Comparison of ENCODE assay signal across 18 cellular contexts in the genomic region with DNA sequence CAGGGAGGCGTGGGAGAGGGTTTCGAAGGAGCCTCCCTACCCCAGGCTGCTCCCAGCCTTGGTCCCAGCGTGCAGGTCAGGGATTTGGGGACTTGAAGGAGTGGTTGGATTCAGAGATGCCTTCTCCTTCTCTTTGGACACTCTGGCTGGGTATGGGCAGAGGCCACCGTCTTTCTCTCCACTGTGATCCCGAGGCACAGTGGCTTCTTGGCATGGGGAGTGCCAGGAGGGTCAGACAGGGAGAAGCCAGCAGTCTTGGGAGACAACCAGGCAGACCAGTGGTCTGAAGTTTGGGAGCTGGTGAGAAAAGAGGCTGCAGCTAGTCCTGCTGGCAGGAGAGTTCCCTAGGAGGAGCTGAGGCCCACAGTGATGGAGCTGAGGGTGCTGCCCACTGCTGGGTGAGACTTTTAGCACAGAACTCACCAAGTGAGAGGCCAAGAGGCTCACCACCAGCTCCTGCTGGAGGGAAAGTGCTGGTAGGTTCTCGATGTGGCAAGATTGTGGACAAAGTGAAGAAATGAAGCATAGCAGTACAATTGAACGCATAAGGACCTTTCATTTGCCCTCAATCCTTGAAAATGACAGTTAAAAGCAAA. TPM values are rescaled to one million over a fixed set of nuclear protein-coding genes. Genes with fewer than 3 reads are reported as not detected.
DNase-seq lines count a peak whose midpoint lies in the region; ATAC-seq, FAIRE-seq and TF ChIP-seq lines count a peak whose summit lies in the region.
"Had no signal": no experiment of that assay in that cellular context is flagged by ENCODE, and none has a peak within 500 bp of the region (broad histone marks: within the 10 kb centered on the region; RNA-seq: fewer than 3 reads in every experiment).

No MANE protein-coding gene starts in this region.

- no peak overlapping the region for H2AFZ ChIP-seq in GM23248

- no peak for FAIRE-seq in A549 (lab: Jason Lieb, UNC)
- FAIRE-seq: pancreas had no signal

- peaks cover 18% of the 10 kb centered on the region for H3K27me3 Mint-ChIP-seq in activated naive CD4-positive, alpha-beta T cell treated with anti-CD3 and anti-CD28 coated beads for 36 hours (ENCODE audit: low read depth)

- H3K9me3 Mint-ChIP-seq in activated naive CD4-positive, alpha-beta T cell treated with anti-CD3 and anti-CD28 coated beads for 36 hours = no peaks in the 10 kb centered on the region
- H3K9me3 Mint-ChIP-seq: activated naive CD4-positive, alpha-beta T cell treated with anti-CD3 and anti-CD28 coated beads, Interleukin-2, amount 50 U/mL, for 72 hours; central memory CD8-positive, alpha-beta T cell had no signal

- H3K9me3 ChIP-seq in A549 (no peaks in the 10 kb centered on the region), GM23248 (ENCODE audit: low read depth) (no peaks in the 10 kb centered on the region)
- H3K9me3 ChIP-seq: BLaER1, pancreas, SJCRH30, upper lobe of left lung had no signal

- no peak for TF ChIP-seq RAD21 in A549 (conservative IDR thresholded peaks at IDR 0.05 in 1 of 2, IDR thresholded peaks at IDR 0.05 in 1 of 2)

- TF ChIP-seq CTCF in A549 (IDR thresholded peaks at IDR 0.05) = no peak

- no peak overlapping the region for H3K4me2 ChIP-seq in A549
- no peak overlapping the region for H3K4me2 ChIP-seq in GM23248 (ENCODE audit: unreplicated experiment)
- H3K4me2 ChIP-seq: BLaER1 had no signal

- in situ Hi-C loops in GM23248 (cut with MboI) = no loop called here

- no peaks in the 10 kb centered on the region for H3K36me3 Mint-ChIP-seq in activated naive CD4-positive, alpha-beta T cell treated with anti-CD3 and anti-CD28 coated beads for 36 hours (ENCODE audit: low read depth)
- H3K36me3 Mint-ChIP-seq: activated CD8-positive, alpha-beta memory T cell treated with anti-CD3 and anti-CD28 coated beads, Interleukin-2, amount 10 ng/mL, durations not matched to agents 7 days and 5 days; activated naive CD4-positive, alpha-beta T cell treated with anti-CD3 and anti-CD28 coated beads, Interleukin-2, amount 50 U/mL, for 72 hours had no signal

- no peaks in the 10 kb centered on the region for H3K9me2 ChIP-seq in GM23248 (ENCODE audit: insufficient read depth)

- no peak overlapping the region for H3K4me3 Mint-ChIP-seq in activated naive CD4-positive, alpha-beta T cell treated with anti-CD3 and anti-CD28 coated beads for 36 hours
- H3K4me3 Mint-ChIP-seq: activated CD8-positive, alpha-beta memory T cell treated with anti-CD3 and anti-CD28 coated beads, Interleukin-2, amount 10 ng/mL, durations not matched to agents 7 days and 5 days; central memory CD8-positive, alpha-beta T cell had no signal

- peak; percentile 52 to 71; a peak in 4 of 6 replicates for ATAC-seq in A549
- ATAC-seq: activated CD8-positive, alpha-beta memory T cell treated with anti-CD3 and anti-CD28 coated beads, Interleukin-2, amount 10 ng/mL, durations not matched to agents 7 days and 5 days; activated naive CD4-positive, alpha-beta T cell treated with anti-CD3 and anti-CD28 coated beads, Interleukin-2, amount 50 U/mL, for 72 hours had no signal

- H3K4me1 ChIP-seq in A549 (no peaks in the 10 kb centered on the region), GM23248 (ENCODE audit: insufficient read depth) (0 out of 2 replicates have a peak, but pooled peaks cover 2% of the 10 kb centered on the region)
- H3K4me1 ChIP-seq: pancreas, SJCRH30, upper lobe of left lung had no signal

- no peaks in the 10 kb centered on the region for H3K27me3 ChIP-seq in GM23248 (replicated peaks; ENCODE audit: insufficient read depth)
- H3K27me3 ChIP-seq: pancreas, SJCRH30, upper lobe of left lung had no signal

- TF ChIP-seq POLR2A in A549 (IDR thresholded peaks at IDR 0.05; ENCODE audit: low read length) = no peak

- TF ChIP-seq EP300 in A549 (IDR thresholded peaks at IDR 0.05) = no peak

- H3K4me3 ChIP-seq in A549 (no peak overlapping the region), GM23248 (no peak overlapping the region)
- H3K4me3 ChIP-seq: BLaER1, pancreas, SJCRH30, upper lobe of left lung had no signal

- peaks cover 60% of the 10 kb centered on the region for H3K79me2 ChIP-seq in GM23248 (ENCODE audit: insufficient read depth)

- no peaks in the 10 kb centered on the region; the same call in 1 of the 2 replicates for H3F3A ChIP-seq in GM23248 (ENCODE audit: insufficient read depth)

- H3K9ac ChIP-seq in GM23248 = no peak overlapping the region
- H3K9ac ChIP-seq: BLaER1 had no signal

- intact Hi-C loops in activated naive CD4-positive, alpha-beta T cell treated with anti-CD3 and anti-CD28 coated beads for 36 hours (cut with micrococcal nuclease) = no loop called here

- H3K27ac ChIP-seq in A549 (no peak overlapping the region), GM23248 (no peak overlapping the region), angular gyrus (ENCODE audit: low read depth, low read length) (peak overlapping the region; percentile 6)
- H3K27ac ChIP-seq: BLaER1, epithelial cell of prostate, pancreas, SJCRH30, upper lobe of left lung had no signal

- H3K36me3 ChIP-seq in GM23248 (ENCODE audit: low read depth) = no peaks in the 10 kb centered on the region
- H3K36me3 ChIP-seq: BLaER1, pancreas, SJCRH30, upper lobe of left lung had no signal

- 75% methylated on average over 7 of the region's 7 CpGs for WGBS in A549 (ENCODE audit: missing lambda C conversion rate)
- 96 to 98% methylated on average over 7 of the region's 7 CpGs for WGBS in GM23248 (ENCODE audit: low coverage in 1 of 2, low lambda C conversion rate in 2 of 2, missing lambda C conversion rate in 2 of 2), 2 experiments

- CTCF ChIA-PET in A549 (lab: Yijun Ruan, JAX) = interaction anchor here (0.6 kb wide), 2 partner anchors 40 to 1300 kb away, joined by 3 read pairs; no protein-coding TSS in a partner anchor
- CTCF ChIA-PET in activated naive CD4-positive, alpha-beta T cell treated with anti-CD3 and anti-CD28 coated beads for 36 hours (lab: Charles Lee) = interaction anchor here (0.6 kb wide), 1 partner anchor 44 kb away, joined by 3 read pairs; no protein-coding TSS in a partner anchor

- no peak for DNase-seq in A549 (ENCODE audit: low read depth in 1 of 2, low spot score in 1 of 2)
- DNase-seq in GM23248 = peak; percentile 41
- DNase-seq in hepatic stellate cell (ENCODE audit: low spot score) = peak; percentile 34
- DNase-seq in germinal center (ENCODE audit: low spot score) = no peak
- DNase-seq in HK-2 (ENCODE audit: unreplicated experiment) = no peak
- DNase-seq in NAMALWA (ENCODE audit: low spot score) = no peak
- DNase-seq in activated naive CD4-positive, alpha-beta T cell treated with anti-CD3 and anti-CD28 coated beads for 36 hours = no peak
- DNase-seq: activated CD8-positive, alpha-beta memory T cell treated with anti-CD3 and anti-CD28 coated beads, Interleukin-2, amount 10 ng/mL, durations not matched to agents 7 days and 5 days; NCI-H1436; NCI-H748 treated with DMSO at 0.1 percent for 48 hours; pancreas; SJCRH30; upper lobe of left lung had no signal

- H3K4me1 Mint-ChIP-seq in activated naive CD4-positive, alpha-beta T cell treated with anti-CD3 and anti-CD28 coated beads for 36 hours (ENCODE audit: low read depth) = no peaks in the 10 kb centered on the region
- H3K4me1 Mint-ChIP-seq: central memory CD8-positive, alpha-beta T cell had no signal

- no peak overlapping the region for H3K27ac Mint-ChIP-seq in activated naive CD4-positive, alpha-beta T cell treated with anti-CD3 and anti-CD28 coated beads for 36 hours
- H3K27ac Mint-ChIP-seq: activated CD8-positive, alpha-beta memory T cell treated with anti-CD3 and anti-CD28 coated beads, Interleukin-2, amount 10 ng/mL, durations not matched to agents 7 days and 5 days; activated naive CD4-positive, alpha-beta T cell treated with anti-CD3 and anti-CD28 coated beads, Interleukin-2, amount 50 U/mL, for 72 hours had no signal

- H4K20me1 ChIP-seq in GM23248 (ENCODE audit: insufficient read depth) = no peaks in the 10 kb centered on the region

- POLR2A ChIA-PET in A549 (lab: Yijun Ruan, JAX) = interaction anchor here (0.6 kb wide), 1 partner anchor 16 kb away, joined by 3 read pairs; no protein-coding TSS in a partner anchor

TF ChIP-seq in A549, 52 proteins besides CTCF, POLR2A, EP300 and RAD21 (continues in another document):
- TF ChIP-seq HEYL (CRISPR knock-in tag; IDR thresholded peaks at IDR 0.05) (no peak), NPAS2 (CRISPR knock-in tag; IDR thresholded peaks at IDR 0.05; ENCODE audit: borderline replicate concordance) (no peak), TFCP2L1 (CRISPR knock-in tag; IDR thresholded peaks at IDR 0.05) (no peak), EHF (CRISPR knock-in tag; IDR thresholded peaks at IDR 0.05) (no peak), ZFP36 (IDR thresholded peaks at IDR 0.05; ENCODE audit: borderline replicate concordance, partially characterized antibody) (no peak), CBX2 (IDR thresholded peaks at IDR 0.05; ENCODE audit: borderline replicate concordance, low read depth) (no peak), FOSL2 (IDR thresholded peaks at IDR 0.05) (no peak), FOSL2 (CRISPR knock-in tag; IDR thresholded peaks at IDR 0.05) (no peak), RNF2 (IDR thresholded peaks at IDR 0.05; ENCODE audit: borderline replicate concordance, low read depth) (no peak), HOXA7 (CRISPR knock-in tag; IDR thresholded peaks at IDR 0.05) (no peak), ESRRA (IDR thresholded peaks at IDR 0.05; ENCODE audit: borderline replicate concordance, low read length) (no peak)

RNA-seq across cellular contexts. Expression of a gene that starts 35.2 kb away (rescaled TPM):
- polyA plus RNA-seq in A549 (2011; rRNA removed) (not detected in 2 replicates), A549 (2017; fragmentation: RNase III; extraction: RNeasy Plus Mini Kit Qiagen cat#74134 plus additional on column Dnase treatment) (not detected in 3 replicates), GM23248 (2016; fragmentation: Nextera tagmentation; extraction: Ambion mirVana) (0.05 TPM in 1 of 2 replicates, not detected in the other)
- polyA plus RNA-seq in A549 (2012; cell fraction: cytosol; rRNA removed) = 0.04 TPM in 1 of 2 replicates, not detected in the other
- 0.04 TPM in 1 of 2 replicates, not detected in the other for polyA plus RNA-seq in A549 (2012; cell fraction: nucleus; rRNA removed)
- not detected in 2 replicates for polyA minus RNA-seq in A549 (2011; rRNA and poly(A)+ RNA removed)
- not detected in 2 replicates for total RNA-seq in GM23248 (2014; rRNA removed; shearing (Covaris generic))
- under 1 TPM; 0.20 to 0.29 TPM for total RNA-seq in activated naive CD4-positive, alpha-beta T cell treated with anti-CD3 and anti-CD28 coated beads for 36 hours
- total RNA-seq: SJCRH30 had no signal

RNA-seq across cellular contexts. Expression of a gene that starts 44.6 kb away (rescaled TPM):
- 1.7 and 1.9 TPM in 2 replicates for polyA plus RNA-seq in A549 (2011; rRNA removed)
- 3.0 and 4.2 TPM in 2 replicates for polyA plus RNA-seq in A549 (2012; cell fraction: cytosol; rRNA removed)
- 9.0 and 12.8 TPM in 2 replicates for polyA plus RNA-seq in A549 (2012; cell fraction: nucleus; rRNA removed)
- 3.0 to 3.7 TPM (median 3.2 TPM) in 3 replicates for polyA plus RNA-seq in A549 (2017; fragmentation: RNase III; extraction: RNeasy Plus Mini Kit Qiagen cat#74134 plus additional on column Dnase treatment)
- 2.7 and 3.8 TPM in 2 replicates for polyA minus RNA-seq in A549 (2011; rRNA and poly(A)+ RNA removed)
- total RNA-seq in GM23248 (2014; rRNA removed; shearing (Covaris generic)) = 44.4 and 46.0 TPM in 2 replicates
- polyA plus RNA-seq in GM23248 (2016; fragmentation: Nextera tagmentation; extraction: Ambion mirVana) = 41.9 and 42.4 TPM in 2 replicates
- not detected for total RNA-seq in activated naive CD4-positive, alpha-beta T cell treated with anti-CD3 and anti-CD28 coated beads for 36 hours
- total RNA-seq: activated CD8-positive, alpha-beta memory T cell treated with anti-CD3 and anti-CD28 coated beads, Interleukin-2, amount 10 ng/mL, durations not matched to agents 7 days and 5 days; activated naive CD4-positive, alpha-beta T cell treated with anti-CD3 and anti-CD28 coated beads, Interleukin-2, amount 50 U/mL, for 72 hours; SJCRH30 had no signal

Comparison
In these comparisons a context has a peak if more than half of its experiments do, and no peak if none do; other contexts are left out.
1. DNase-seq: peak in GM23248 (single experiment) and hepatic stellate cell (single experiment); none in A549 (0 of 2), germinal center (single experiment), HK-2 (single experiment), NAMALWA (single experiment) and activated naive CD4-positive, alpha-beta T cell treated with anti-CD3 and anti-CD28 coated beads for 36 hours (single experiment).
2. RNA of a gene that starts 44.6 kb away (total RNA-seq): 44.4 to 46.0 TPM in GM23248; not detected in activated naive CD4-positive, alpha-beta T cell treated with anti-CD3 and anti-CD28 coated beads for 36 hours; every median in the first group is over 10 times any median in the second.